In the genomic region with DNA sequence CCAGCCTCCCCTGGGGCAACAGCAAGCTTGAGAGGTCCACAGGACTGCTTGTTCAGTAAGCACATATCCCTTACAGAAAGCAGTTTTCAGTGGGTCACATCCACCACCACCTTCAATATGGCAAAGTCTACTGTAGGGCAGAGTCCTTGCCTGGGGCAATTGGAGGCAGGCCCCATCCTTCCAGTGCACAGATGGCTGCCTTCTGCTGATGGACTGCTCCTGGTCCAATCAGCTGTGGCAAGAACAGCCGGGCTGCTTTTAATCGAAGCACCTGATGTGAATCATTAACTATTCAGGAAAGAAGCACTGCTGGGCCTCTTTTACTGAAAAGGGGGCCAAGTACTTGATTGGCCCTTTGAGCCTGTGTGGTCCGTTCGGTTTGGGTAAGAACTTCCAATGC, we compare ENCODE assay signal across 17 cellular contexts.
"Had no signal": no experiment of that assay in that cellular context is flagged by ENCODE, and none has a peak within 500 bp of the region (broad histone marks: within the 10 kb centered on the region; RNA-seq: fewer than 3 reads in every experiment).

No MANE protein-coding gene starts in this region.

- H3K4me3 ChIP-seq: cardiac muscle cell, left ventricle myocardium inferior, psoas muscle, spleen, stomach, testis, upper lobe of right lung had no signal

- H3K27ac Mint-ChIP-seq: activated CD4-positive, alpha-beta memory T cell treated with anti-CD3 and anti-CD28 coated beads, Interleukin-2, amount 10 ng/mL, durations not matched to agents 7 days and 5 days; activated CD4-positive, alpha-beta T cell treated with anti-CD3 and anti-CD28 coated beads for 36 hours; activated naive CD4-positive, alpha-beta T cell treated with anti-CD3 and anti-CD28 coated beads, Interleukin-2, amount 10 ng/mL, durations not matched to agents 7 days and 5 days; activated T-cell treated with anti-CD3 and anti-CD28 coated beads, Interleukin-2, amount 50 U/mL, for 24 hours; memory B cell; naive thymus-derived CD8-positive, alpha-beta T cell had no signal

- H3K36me3 ChIP-seq: upper lobe of right lung, WERI-Rb-1 had no signal

- H3K9me3 Mint-ChIP-seq: activated CD4-positive, alpha-beta memory T cell treated with anti-CD3 and anti-CD28 coated beads, Interleukin-2, amount 10 ng/mL, durations not matched to agents 7 days and 5 days; activated naive CD4-positive, alpha-beta T cell treated with anti-CD3 and anti-CD28 coated beads, Interleukin-2, amount 10 ng/mL, durations not matched to agents 7 days and 5 days; activated T-cell treated with anti-CD3 and anti-CD28 coated beads, Interleukin-2, amount 50 U/mL, for 24 hours; memory B cell; naive thymus-derived CD8-positive, alpha-beta T cell had no signal

- H3K9me3 ChIP-seq: left ventricle myocardium inferior, psoas muscle, spleen, testis, upper lobe of right lung had no signal

- H3K27ac ChIP-seq: cardiac muscle cell, left ventricle myocardium inferior, psoas muscle, spleen, stomach, testis, upper lobe of right lung, WERI-Rb-1 had no signal

- DNase-seq: activated CD4-positive, alpha-beta memory T cell treated with anti-CD3 and anti-CD28 coated beads, Interleukin-2, amount 10 ng/mL, durations not matched to agents 7 days and 5 days; activated CD4-positive, alpha-beta T cell treated with anti-CD3 and anti-CD28 coated beads for 36 hours; activated naive CD4-positive, alpha-beta T cell treated with anti-CD3 and anti-CD28 coated beads, Interleukin-2, amount 10 ng/mL, durations not matched to agents 7 days and 5 days; activated T-cell treated with anti-CD3 and anti-CD28 coated beads, Interleukin-2, amount 50 U/mL, for 24 hours; left ventricle myocardium inferior; naive thymus-derived CD8-positive, alpha-beta T cell; psoas muscle; spleen; stomach; testis; upper lobe of right lung; WERI-Rb-1 had no signal

- ATAC-seq: activated CD4-positive, alpha-beta T cell treated with anti-CD3 and anti-CD28 coated beads for 36 hours; esophagus mucosa; naive thymus-derived CD8-positive, alpha-beta T cell; psoas muscle; sciatic nerve; upper lobe of right lung had no signal

- H3K4me1 ChIP-seq: spleen, upper lobe of right lung had no signal

- FAIRE-seq: endometrium had no signal

- H3K27me3 ChIP-seq: cardiac muscle cell, spleen, stomach, testis, upper lobe of right lung had no signal
